ENCODE assay signal across 2 cellular contexts in genomic region chr3:157127831-157128767, GRCh38.
TF ChIP-seq lines count a peak whose summit lies in the region.

No MANE protein-coding gene starts in this region.

TF ChIP-seq in K562, 482 proteins besides CTCF, POLR2A, EP300 and RAD21 (continued from another document and continues in another):
- TF ChIP-seq JUN (IDR thresholded peaks at IDR 0.05; ENCODE audit: borderline replicate concordance, low read depth, low read length) (peak; percentile 33; the same call in 1 of the 2 replicates), JUN (CRISPR knock-in tag; IDR thresholded peaks at IDR 0.05; ENCODE audit: borderline replicate concordance) (no peak), LCOR (CRISPR knock-in tag; IDR thresholded peaks at IDR 0.05) (no peak), C11orf30 (IDR thresholded peaks at IDR 0.05; ENCODE audit: low read depth) (no peak; the same call in 1 of the 2 replicates), ZNF3 (CRISPR knock-in tag; IDR thresholded peaks at IDR 0.05) (no peak), CHD2 (IDR thresholded peaks at IDR 0.05; ENCODE audit: low read depth, low read length) (no peak), AFF1 (IDR thresholded peaks at IDR 0.05; ENCODE audit: low read depth in 1 of 2, partially characterized antibody in 2 of 2) (no peak), ZEB2 (IDR thresholded peaks at IDR 0.05) (no peak), MTA3 (IDR thresholded peaks at IDR 0.05; ENCODE audit: borderline replicate concordance) (0 out of 2 replicates have a peak, but pooled peaks have one; percentile 31), ERF (CRISPR knock-in tag; IDR thresholded peaks at IDR 0.05) (no peak), ZNF77 (CRISPR knock-in tag; IDR thresholded peaks at IDR 0.05) (no peak), MXI1 (IDR thresholded peaks at IDR 0.05; ENCODE audit: low read depth, low read length) (no peak), ZNF224 (CRISPR knock-in tag; IDR thresholded peaks at IDR 0.05) (no peak), TFAM (CRISPR knock-in tag; conservative IDR thresholded peaks at IDR 0.05) (no peak), RUNX1 (IDR thresholded peaks at IDR 0.05; ENCODE audit: low read depth) (no peak), NELFE (IDR thresholded peaks at IDR 0.05; ENCODE audit: insufficient read depth, insufficient read length) (no peak), CCNT2 (IDR thresholded peaks at IDR 0.05; ENCODE audit: borderline replicate concordance, extremely low read depth, insufficient read length, low read depth, low read length) (peak; percentile 54), NEUROD1 (IDR thresholded peaks at IDR 0.05; ENCODE audit: borderline replicate concordance, low read depth, low read length, partially characterized antibody) (peak; percentile 42), DACH1 (IDR thresholded peaks at IDR 0.05; ENCODE audit: partially characterized antibody) (no peak), CREB3L1 (IDR thresholded peaks at IDR 0.05; ENCODE audit: borderline replicate concordance, low read depth) (no peak), ZNF384 (IDR thresholded peaks at IDR 0.05; ENCODE audit: low read depth, low read length) (peak; percentile 88), TBL1XR1 (IDR thresholded peaks at IDR 0.05; ENCODE audit: low read length in 2 of 2) (no peak), ZNF395 (CRISPR knock-in tag; IDR thresholded peaks at IDR 0.05) (peak; percentile 92), CBFA2T2 (conservative IDR thresholded peaks at IDR 0.05) (peak; percentile 67), NFIC (IDR thresholded peaks at IDR 0.05) (peak; percentile 39; the same call in 1 of the 2 replicates), ZNF146 (CRISPR knock-in tag; IDR thresholded peaks at IDR 0.05; ENCODE audit: unreplicated experiment) (no peak), NUFIP1 (IDR thresholded peaks at IDR 0.05; ENCODE audit: partially characterized antibody) (no peak), HMG20A (CRISPR knock-in tag; conservative IDR thresholded peaks at IDR 0.05) (no peak)

TF ChIP-seq in HepG2, 621 proteins besides CTCF, POLR2A, EP300 and RAD21 (continued from another document and continues in another):
- TF ChIP-seq ARID4A (CRISPR knock-in tag; IDR thresholded peaks at IDR 0.05; ENCODE audit: borderline replicate concordance) (no peak), RFX1 (IDR thresholded peaks at IDR 0.05) (no peak), KLF11 (CRISPR knock-in tag; IDR thresholded peaks at IDR 0.05) (no peak), ZNF431 (CRISPR knock-in tag; IDR thresholded peaks at IDR 0.05; ENCODE audit: borderline replicate concordance, low read depth) (no peak), NFIB (CRISPR knock-in tag; IDR thresholded peaks at IDR 0.05; ENCODE audit: borderline replicate concordance) (no peak), ZFP91 (CRISPR knock-in tag; IDR thresholded peaks at IDR 0.05; ENCODE audit: borderline replicate concordance) (no peak), ZSCAN21 (CRISPR knock-in tag; IDR thresholded peaks at IDR 0.05; ENCODE audit: borderline replicate concordance) (peak; percentile 31; the same call in 1 of the 2 replicates), CREB3 (CRISPR knock-in tag; IDR thresholded peaks at IDR 0.05) (no peak), THAP8 (CRISPR knock-in tag; IDR thresholded peaks at IDR 0.05; ENCODE audit: borderline replicate concordance) (no peak), SKIL (CRISPR knock-in tag; IDR thresholded peaks at IDR 0.05; ENCODE audit: borderline replicate concordance) (no peak), CREM (IDR thresholded peaks at IDR 0.05) (peak; percentile 19; the same call in 1 of the 2 replicates), CREM (CRISPR knock-in tag; IDR thresholded peaks at IDR 0.05) (no peak), PRDM4 (CRISPR knock-in tag; IDR thresholded peaks at IDR 0.05; ENCODE audit: borderline replicate concordance) (no peak), TGIF2 (CRISPR knock-in tag; IDR thresholded peaks at IDR 0.05) (no peak), USF2 (IDR thresholded peaks at IDR 0.05; ENCODE audit: low read depth, low read length) (peak; percentile 59), USF2 (CRISPR knock-in tag; IDR thresholded peaks at IDR 0.05; ENCODE audit: borderline replicate concordance) (peak; percentile 77; the same call in 1 of the 2 replicates), ATM (IDR thresholded peaks at IDR 0.05; ENCODE audit: borderline replicate concordance) (no peak), ZNF34 (CRISPR knock-in tag; IDR thresholded peaks at IDR 0.05; ENCODE audit: borderline replicate concordance) (no peak), ZNF138 (CRISPR knock-in tag; IDR thresholded peaks at IDR 0.05; ENCODE audit: low read depth) (no peak), MLX (CRISPR knock-in tag; IDR thresholded peaks at IDR 0.05) (no peak), ZNF7 (CRISPR knock-in tag; IDR thresholded peaks at IDR 0.05) (no peak), IRF9 (CRISPR knock-in tag; IDR thresholded peaks at IDR 0.05; ENCODE audit: borderline replicate concordance) (no peak), RNF2 (conservative IDR thresholded peaks at IDR 0.05; ENCODE audit: low read depth) (no peak), ZNF430 (CRISPR knock-in tag; IDR thresholded peaks at IDR 0.05) (no peak), HNRNPH1 (optimal IDR thresholded peaks at IDR 0.05; ENCODE audit: low read depth, low read length) (no peak), ZNF451 (CRISPR knock-in tag; IDR thresholded peaks at IDR 0.05) (no peak), ZNF749 (CRISPR knock-in tag; IDR thresholded peaks at IDR 0.05; ENCODE audit: borderline replicate concordance) (no peak), U2AF2 (IDR thresholded peaks at IDR 0.05; ENCODE audit: low read depth, low read length) (no peak), ZNF598 (CRISPR knock-in tag; IDR thresholded peaks at IDR 0.05; ENCODE audit: borderline replicate concordance) (no peak), SAP130 (CRISPR knock-in tag; IDR thresholded peaks at IDR 0.05; ENCODE audit: low read depth) (peak; percentile 41; the same call in 1 of the 2 replicates), ATF3 (CRISPR knock-in tag; IDR thresholded peaks at IDR 0.05) (no peak), ZNF577 (CRISPR knock-in tag; IDR thresholded peaks at IDR 0.05; ENCODE audit: borderline replicate concordance, low read depth) (no peak), KLF16 (CRISPR knock-in tag; IDR thresholded peaks at IDR 0.05) (0 out of 4 replicates have a peak, but pooled peaks of 1 of the 2 experiments have one; percentile 17)
